ENCODE assay signal across 11 cellular contexts in the genomic region with DNA sequence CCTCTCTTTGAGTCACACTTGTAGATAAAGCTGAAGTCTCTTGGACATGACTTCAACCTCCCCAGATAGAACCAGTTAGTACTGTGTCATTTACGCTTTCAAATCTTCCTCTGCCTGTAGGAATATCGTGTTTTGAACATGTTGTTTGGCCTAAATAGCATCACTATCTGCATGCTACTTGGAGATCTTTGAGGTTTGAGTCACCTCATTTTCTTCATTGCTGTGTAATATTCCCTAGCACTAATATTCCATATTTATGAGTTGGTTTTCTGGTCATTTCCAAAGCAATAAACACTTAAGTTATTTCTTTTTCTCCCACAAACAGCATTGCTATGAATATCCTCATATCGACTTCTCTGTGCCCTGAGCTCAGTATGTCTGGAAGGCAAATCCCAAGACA.
"Had no signal": no experiment of that assay in that cellular context is flagged by ENCODE, and none has a peak within 500 bp of the region (broad histone marks: within the 10 kb centered on the region; RNA-seq: fewer than 3 reads in every experiment).

No MANE protein-coding gene starts in this region.

- ATAC-seq: GM23338, HCT116 had no signal

- H3K27ac ChIP-seq: GM23248 had no signal

- H3K9me3 Mint-ChIP-seq: GM23338, H9, HFFc6 had no signal

- H2AFZ ChIP-seq: GM23248, GM23338 had no signal

- H3K4me2 ChIP-seq: GM23338 had no signal

- H3K4me3 ChIP-seq: GM23248, GM23338, HAP-1 had no signal

- H3K27ac Mint-ChIP-seq: GM23338, H9, HFFc6 had no signal

- H3K4me3 Mint-ChIP-seq: GM23338, H9, HFFc6 had no signal

- H3K9ac ChIP-seq: GM23248 had no signal

- H3K4me1 ChIP-seq: HAP-1 had no signal

- H3K9me3 ChIP-seq: HAP-1 had no signal

- DNase-seq: GM23248, GOT3, H7, H9, HCEC 1CT, HFFc6 had no signal

- H3K36me3 ChIP-seq: HAP-1 had no signal

- FAIRE-seq: H1, H54 had no signal
